1 cellular context compared by ENCODE assay signal in genomic region chr6:111872521-111873177, GRCh38.
TF ChIP-seq lines count a peak whose summit lies in the region.

No MANE protein-coding gene starts in this region.

TF ChIP-seq in HepG2, 621 proteins besides CTCF, POLR2A, EP300 and RAD21 (continued from another document and continues in another):
- TF ChIP-seq ATF2 (CRISPR knock-in tag; IDR thresholded peaks at IDR 0.05) = no peak
- no peak for TF ChIP-seq RELA (CRISPR knock-in tag; IDR thresholded peaks at IDR 0.05)
- no peak for TF ChIP-seq DPF2 (CRISPR knock-in tag; IDR thresholded peaks at IDR 0.05; ENCODE audit: borderline replicate concordance, low read depth)
- TF ChIP-seq ZNF263 (CRISPR knock-in tag; IDR thresholded peaks at IDR 0.05) = no peak
- no peak for TF ChIP-seq MAFF (IDR thresholded peaks at IDR 0.05; ENCODE audit: low read depth, low read length)
- no peak for TF ChIP-seq ZNF788 (CRISPR knock-in tag; IDR thresholded peaks at IDR 0.05; ENCODE audit: borderline replicate concordance)
- TF ChIP-seq ZNF24 (IDR thresholded peaks at IDR 0.05) = no peak
- no peak for TF ChIP-seq THYN1 (CRISPR knock-in tag; IDR thresholded peaks at IDR 0.05; ENCODE audit: borderline replicate concordance, low read depth)
- 0 out of 2 replicates have a peak, but pooled peaks have one; percentile 1 for TF ChIP-seq SP5 (CRISPR knock-in tag; IDR thresholded peaks at IDR 0.05; ENCODE audit: borderline replicate concordance, low read depth)
- no peak for TF ChIP-seq TEAD3 (CRISPR knock-in tag; optimal IDR thresholded peaks at IDR 0.05; ENCODE audit: borderline replicate concordance)
- peak; percentile 37; the same call in 1 of the 2 replicates for TF ChIP-seq ZNF777 (CRISPR knock-in tag; IDR thresholded peaks at IDR 0.05)
- TF ChIP-seq ZSCAN21 (CRISPR knock-in tag; IDR thresholded peaks at IDR 0.05; ENCODE audit: borderline replicate concordance) = no peak
- no peak for TF ChIP-seq FOXO4 (CRISPR knock-in tag; conservative IDR thresholded peaks at IDR 0.05)
- TF ChIP-seq ZBTB2 (CRISPR knock-in tag; IDR thresholded peaks at IDR 0.05; ENCODE audit: low read depth) = peak; percentile 16; the same call in 1 of the 2 replicates
- no peak for TF ChIP-seq PCBP2 (optimal IDR thresholded peaks at IDR 0.05; ENCODE audit: low read depth, low read length, poor library complexity, severe bottlenecking)
- TF ChIP-seq ZNF44 (CRISPR knock-in tag; IDR thresholded peaks at IDR 0.05) = no peak
- no peak for TF ChIP-seq ZNF530 (CRISPR knock-in tag; IDR thresholded peaks at IDR 0.05; ENCODE audit: low read depth)
- TF ChIP-seq TFDP2 (CRISPR knock-in tag; IDR thresholded peaks at IDR 0.05) = no peak
- TF ChIP-seq ZNF619 (CRISPR knock-in tag; IDR thresholded peaks at IDR 0.05) = no peak
- peak; percentile 61; the same call in 1 of the 2 replicates for TF ChIP-seq MTF2 (CRISPR knock-in tag; IDR thresholded peaks at IDR 0.05; ENCODE audit: borderline replicate concordance)
- TF ChIP-seq, protein P1, sequence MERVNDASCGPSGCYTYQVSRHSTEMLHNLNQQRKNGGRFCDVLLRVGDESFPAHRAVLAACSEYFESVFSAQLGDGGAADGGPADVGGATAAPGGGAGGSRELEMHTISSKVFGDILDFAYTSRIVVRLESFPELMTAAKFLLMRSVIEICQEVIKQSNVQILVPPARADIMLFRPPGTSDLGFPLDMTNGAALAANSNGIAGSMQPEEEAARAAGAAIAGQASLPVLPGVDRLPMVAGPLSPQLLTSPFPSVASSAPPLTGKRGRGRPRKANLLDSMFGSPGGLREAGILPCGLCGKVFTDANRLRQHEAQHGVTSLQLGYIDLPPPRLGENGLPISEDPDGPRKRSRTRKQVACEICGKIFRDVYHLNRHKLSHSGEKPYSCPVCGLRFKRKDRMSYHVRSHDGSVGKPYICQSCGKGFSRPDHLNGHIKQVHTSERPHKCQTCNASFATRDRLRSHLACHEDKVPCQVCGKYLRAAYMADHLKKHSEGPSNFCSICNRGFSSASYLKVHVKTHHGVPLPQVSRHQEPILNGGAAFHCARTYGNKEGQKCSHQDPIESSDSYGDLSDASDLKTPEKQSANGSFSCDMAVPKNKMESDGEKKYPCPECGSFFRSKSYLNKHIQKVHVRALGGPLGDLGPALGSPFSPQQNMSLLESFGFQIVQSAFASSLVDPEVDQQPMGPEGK (CRISPR knock-in tag; IDR thresholded peaks at IDR 0.05) = peak; percentile 50; the same call in 1 of the 2 replicates
- no peak for TF ChIP-seq TBX2 (CRISPR knock-in tag; IDR thresholded peaks at IDR 0.05; ENCODE audit: borderline replicate concordance)
- no peak for TF ChIP-seq ZNF468 (CRISPR knock-in tag; IDR thresholded peaks at IDR 0.05)
- TF ChIP-seq HBP1 (CRISPR knock-in tag; IDR thresholded peaks at IDR 0.05; ENCODE audit: low read depth) = no peak
- TF ChIP-seq ZNF780A (CRISPR knock-in tag; IDR thresholded peaks at IDR 0.05) = no peak
- no peak for TF ChIP-seq FOSL1 (CRISPR knock-in tag; IDR thresholded peaks at IDR 0.05; ENCODE audit: borderline replicate concordance)
- TF ChIP-seq JUNB (CRISPR knock-in tag; IDR thresholded peaks at IDR 0.05; ENCODE audit: borderline replicate concordance) = no peak
- TF ChIP-seq, protein P2, sequence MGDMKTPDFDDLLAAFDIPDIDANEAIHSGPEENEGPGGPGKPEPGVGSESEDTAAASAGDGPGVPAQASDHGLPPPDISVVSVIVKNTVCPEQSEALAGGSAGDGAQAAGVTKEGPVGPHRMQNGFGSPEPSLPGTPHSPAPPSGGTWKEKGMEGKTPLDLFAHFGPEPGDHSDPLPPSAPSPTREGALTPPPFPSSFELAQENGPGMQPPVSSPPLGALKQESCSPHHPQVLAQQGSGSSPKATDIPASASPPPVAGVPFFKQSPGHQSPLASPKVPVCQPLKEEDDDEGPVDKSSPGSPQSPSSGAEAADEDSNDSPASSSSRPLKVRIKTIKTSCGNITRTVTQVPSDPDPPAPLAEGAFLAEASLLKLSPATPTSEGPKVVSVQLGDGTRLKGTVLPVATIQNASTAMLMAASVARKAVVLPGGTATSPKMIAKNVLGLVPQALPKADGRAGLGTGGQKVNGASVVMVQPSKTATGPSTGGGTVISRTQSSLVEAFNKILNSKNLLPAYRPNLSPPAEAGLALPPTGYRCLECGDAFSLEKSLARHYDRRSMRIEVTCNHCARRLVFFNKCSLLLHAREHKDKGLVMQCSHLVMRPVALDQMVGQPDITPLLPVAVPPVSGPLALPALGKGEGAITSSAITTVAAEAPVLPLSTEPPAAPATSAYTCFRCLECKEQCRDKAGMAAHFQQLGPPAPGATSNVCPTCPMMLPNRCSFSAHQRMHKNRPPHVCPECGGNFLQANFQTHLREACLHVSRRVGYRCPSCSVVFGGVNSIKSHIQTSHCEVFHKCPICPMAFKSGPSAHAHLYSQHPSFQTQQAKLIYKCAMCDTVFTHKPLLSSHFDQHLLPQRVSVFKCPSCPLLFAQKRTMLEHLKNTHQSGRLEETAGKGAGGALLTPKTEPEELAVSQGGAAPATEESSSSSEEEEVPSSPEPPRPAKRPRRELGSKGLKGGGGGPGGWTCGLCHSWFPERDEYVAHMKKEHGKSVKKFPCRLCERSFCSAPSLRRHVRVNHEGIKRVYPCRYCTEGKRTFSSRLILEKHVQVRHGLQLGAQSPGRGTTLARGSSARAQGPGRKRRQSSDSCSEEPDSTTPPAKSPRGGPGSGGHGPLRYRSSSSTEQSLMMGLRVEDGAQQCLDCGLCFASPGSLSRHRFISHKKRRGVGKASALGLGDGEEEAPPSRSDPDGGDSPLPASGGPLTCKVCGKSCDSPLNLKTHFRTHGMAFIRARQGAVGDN (CRISPR knock-in tag; IDR thresholded peaks at IDR 0.05) = no peak
- TF ChIP-seq PAF1 (CRISPR knock-in tag; IDR thresholded peaks at IDR 0.05) = no peak
- TF ChIP-seq ZNF784 (CRISPR knock-in tag; IDR thresholded peaks at IDR 0.05; ENCODE audit: borderline replicate concordance) = no peak
- no peak for TF ChIP-seq RFX1 (IDR thresholded peaks at IDR 0.05)
- TF ChIP-seq ZSCAN25 (CRISPR knock-in tag; IDR thresholded peaks at IDR 0.05) = no peak
- no peak for TF ChIP-seq MTA1 (CRISPR knock-in tag; IDR thresholded peaks at IDR 0.05; ENCODE audit: borderline replicate concordance)
- no peak for TF ChIP-seq TAF15 (IDR thresholded peaks at IDR 0.05; ENCODE audit: low read depth, low read length, poor library complexity, severe bottlenecking)
- 0 out of 2 replicates have a peak, but pooled peaks have one; percentile 17 for TF ChIP-seq SIN3A (IDR thresholded peaks at IDR 0.05; ENCODE audit: borderline replicate concordance, low read depth, low read length)
- no peak for TF ChIP-seq ZNF431 (CRISPR knock-in tag; IDR thresholded peaks at IDR 0.05; ENCODE audit: borderline replicate concordance, low read depth)
- TF ChIP-seq ZNF558 (CRISPR knock-in tag; IDR thresholded peaks at IDR 0.05; ENCODE audit: borderline replicate concordance) = no peak
- no peak for TF ChIP-seq ZNF775 (CRISPR knock-in tag; IDR thresholded peaks at IDR 0.05; ENCODE audit: borderline replicate concordance)
- TF ChIP-seq GTF3A (CRISPR knock-in tag; conservative IDR thresholded peaks at IDR 0.05) = no peak
- no peak for TF ChIP-seq ZNF296 (CRISPR knock-in tag; conservative IDR thresholded peaks at IDR 0.05)
- TF ChIP-seq HNF4G (IDR thresholded peaks at IDR 0.05; ENCODE audit: borderline replicate concordance, low read depth, low read length) = no peak
- no peak for TF ChIP-seq HNF4G (CRISPR knock-in tag; IDR thresholded peaks at IDR 0.05; ENCODE audit: borderline replicate concordance, low read depth)
- TF ChIP-seq PLRG1 (conservative IDR thresholded peaks at IDR 0.05) = no peak
- TF ChIP-seq ZNF354B (CRISPR knock-in tag; IDR thresholded peaks at IDR 0.05) = no peak
- TF ChIP-seq MEF2D (CRISPR knock-in tag; IDR thresholded peaks at IDR 0.05) = no peak
- TF ChIP-seq MYNN (CRISPR knock-in tag; IDR thresholded peaks at IDR 0.05; ENCODE audit: low read depth) = no peak
- TF ChIP-seq MAZ (IDR thresholded peaks at IDR 0.05; ENCODE audit: borderline replicate concordance, low read depth, low read length) = no peak
- no peak for TF ChIP-seq MAZ (CRISPR knock-in tag; IDR thresholded peaks at IDR 0.05; ENCODE audit: low read depth)
- no peak for TF ChIP-seq ZNF513 (CRISPR knock-in tag; conservative IDR thresholded peaks at IDR 0.05)
- TF ChIP-seq ELF3 (CRISPR knock-in tag; IDR thresholded peaks at IDR 0.05) = no peak
- TF ChIP-seq ATRX (CRISPR knock-in tag; IDR thresholded peaks at IDR 0.05; ENCODE audit: borderline replicate concordance) = no peak
- 0 out of 2 replicates have a peak, but pooled peaks have one; percentile 23 for TF ChIP-seq NFKB2 (CRISPR knock-in tag; IDR thresholded peaks at IDR 0.05; ENCODE audit: borderline replicate concordance)
- TF ChIP-seq TSC22D2 (CRISPR knock-in tag; IDR thresholded peaks at IDR 0.05; ENCODE audit: borderline replicate concordance) = no peak
- TF ChIP-seq KDM5B (CRISPR knock-in tag; IDR thresholded peaks at IDR 0.05; ENCODE audit: borderline replicate concordance) = no peak
- TF ChIP-seq REPIN1 (CRISPR knock-in tag; IDR thresholded peaks at IDR 0.05; ENCODE audit: borderline replicate concordance, low read depth) = no peak
